ENCODE assay signal across 21 cellular contexts in the genomic region with DNA sequence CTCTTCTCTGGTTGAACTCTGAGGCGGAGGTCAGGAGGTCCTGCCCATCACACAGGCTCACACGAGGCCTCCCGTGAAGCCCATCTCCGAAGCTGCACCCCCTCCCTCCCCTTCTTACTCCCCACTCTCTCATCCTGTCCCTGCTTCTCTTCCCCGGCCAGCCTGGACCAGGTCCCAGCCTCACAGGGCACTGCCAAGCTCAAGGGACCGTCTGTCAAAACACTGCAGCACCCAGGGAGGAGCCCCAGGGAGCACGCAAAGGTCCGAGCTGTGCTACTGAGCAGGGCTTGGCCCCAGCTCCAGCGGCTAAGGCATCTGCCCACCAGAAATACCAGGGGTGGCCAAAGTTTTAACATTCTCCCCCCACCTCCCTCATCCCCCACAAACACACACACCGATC.
DNase-seq lines count a peak whose midpoint lies in the region; ATAC-seq and TF ChIP-seq lines count a peak whose summit lies in the region.
"Had no signal": no experiment of that assay in that cellular context is flagged by ENCODE, and none has a peak within 500 bp of the region (broad histone marks: within the 10 kb centered on the region; RNA-seq: fewer than 3 reads in every experiment).

No MANE protein-coding gene starts in this region.

- intact Hi-C loops in dorsolateral prefrontal cortex (cut with DNase I) (no loop called here), left ventricle myocardium superior (cut with micrococcal nuclease) (no loop called here)

- H3K9ac ChIP-seq in rectal smooth muscle tissue (ENCODE audit: low read length), result no peak overlapping the region
- H3K9ac ChIP-seq: parathyroid adenoma had no signal

- ATAC-seq in left ventricle myocardium superior (peak; percentile 86), GM18870 (IDR thresholded peaks at IDR 0.05; ENCODE audit: unreplicated experiment) (no peak)
- ATAC-seq: GM12878; naive thymus-derived CD8-positive, alpha-beta T cell had no signal

- DNase-seq in Ammon's horn (ENCODE audit: low spot score) (peak; percentile 57), dorsolateral prefrontal cortex (peak in 3 of 10 donors; percentile 38 to 64 (median 55)), left ventricle myocardium superior (peak; percentile 62), T-helper 2 cell (no peak), D341Med (ENCODE audit: low spot score) (no peak), cerebellar cortex (ENCODE audit: low spot score) (no peak)
- DNase-seq: activated CD4-positive, alpha-beta memory T cell treated with anti-CD3 and anti-CD28 coated beads for 36 hours; activated T-cell treated with anti-CD3 and anti-CD28 coated beads for 4 hours; BE2C; DND-41; erythroblast; KG1; naive thymus-derived CD8-positive, alpha-beta T cell; NCI-H2171 treated with DMSO at 0.1 percent for 48 hours; NCI-H526; stimulated activated CD4-positive, alpha-beta T cell treated with anti-CD3 and anti-CD28 coated beads, Interleukin-1b, Interleukin-23, amount 100 ng/mL, for 48 hours had no signal

- H3K4me3 ChIP-seq in dorsolateral prefrontal cortex (peak overlapping the region in 3 of 59 donors; percentile 3 to 21 (median 9)), rectal smooth muscle tissue (ENCODE audit: low read length) (no peak overlapping the region)
- H3K4me3 ChIP-seq: GM12878, suprapubic skin had no signal

- no peaks in the 10 kb centered on the region for H3K36me3 ChIP-seq in rectal smooth muscle tissue (ENCODE audit: control insufficient read depth, insufficient read depth, low read length)
- H3K36me3 ChIP-seq: BE2C, suprapubic skin had no signal

- H3K27ac ChIP-seq in dorsolateral prefrontal cortex (peak overlapping the region in 46 of 59 donors; percentile 2 to 81 (median 54)), rectal smooth muscle tissue (ENCODE audit: low read depth, low read length) (peak overlapping the region; percentile 18)
- H3K27ac ChIP-seq: parathyroid adenoma, suprapubic skin had no signal

- TF ChIP-seq CTCF in dorsolateral prefrontal cortex (IDR thresholded peaks at IDR 0.05 in 54 of 56, conservative IDR thresholded peaks at IDR 0.05 in 2 of 56; ENCODE audit: low read depth in 1 of 56, partially characterized antibody in 56 of 56), result no peak

- peaks cover 41% of the 10 kb centered on the region for H3K4me1 ChIP-seq in rectal smooth muscle tissue (ENCODE audit: control insufficient read depth, insufficient read depth, low read length)
- H3K4me1 ChIP-seq: BE2C, parathyroid adenoma had no signal

- H3K27me3 ChIP-seq in dorsolateral prefrontal cortex, result no peaks in the 10 kb centered on the region
- no peaks in the 10 kb centered on the region for H3K27me3 ChIP-seq in rectal smooth muscle tissue (ENCODE audit: control insufficient read depth, insufficient read depth, low read length)
- H3K27me3 ChIP-seq: suprapubic skin had no signal

Comparison
In these comparisons a context has a peak if more than half of its experiments do, and no peak if none do; other contexts are left out.
1. DNase-seq: peak in Ammon's horn (single experiment) and left ventricle myocardium superior (single experiment); none in T-helper 2 cell (0 of 5), D341Med (single experiment) and cerebellar cortex (single experiment).